Comparison of ENCODE assay signal across 17 cellular contexts in genomic region chr5:56564451-56565223, GRCh38.
DNase-seq lines count a peak whose midpoint lies in the region; ATAC-seq and TF ChIP-seq lines count a peak whose summit lies in the region.
"Had no signal": no experiment of that assay in that cellular context is flagged by ENCODE, and none has a peak within 500 bp of the region (broad histone marks: within the 10 kb centered on the region; RNA-seq: fewer than 3 reads in every experiment).

No MANE protein-coding gene starts in this region.

- 74% methylated on average over 6 of the region's 6 CpGs for WGBS in mammary epithelial cell (ENCODE audit: low coverage, missing lambda C conversion rate)

- H4K20me1 ChIP-seq in mammary epithelial cell (ENCODE audit: insufficient read depth, low read length) = no peaks in the 10 kb centered on the region
- H4K20me1 ChIP-seq in OCI-LY3 (ENCODE audit: insufficient read depth, low read length) = no peaks in the 10 kb centered on the region

- no peak for ATAC-seq in HG02610 (IDR thresholded peaks at IDR 0.05; ENCODE audit: unreplicated experiment)
- no peak for ATAC-seq in stimulated activated effector memory CD8-positive, alpha-beta T cell treated with anti-CD3 and anti-CD28 coated beads, Interleukin-12 subunit alpha, Interleukin-12 subunit beta, amount 100 ng/mL, for 72 hours
- ATAC-seq: activated T-cell treated with anti-CD3 and anti-CD28 coated beads, Interleukin-2, amount 50 U/mL, for 72 hours had no signal

- no peaks in the 10 kb centered on the region for H3K36me3 ChIP-seq in mammary epithelial cell (ENCODE audit: insufficient read depth, low read length)
- no peaks in the 10 kb centered on the region for H3K36me3 ChIP-seq in OCI-LY3 (replicated peaks; ENCODE audit: low read depth, low read length)
- H3K36me3 ChIP-seq: tibial artery had no signal

- no peak overlapping the region for H2AFZ ChIP-seq in mammary epithelial cell (ENCODE audit: low read depth, low read length)
- H2AFZ ChIP-seq in OCI-LY3 (ENCODE audit: low read depth, low read length) = no peak overlapping the region

- no peaks in the 10 kb centered on the region for H3K79me2 ChIP-seq in mammary epithelial cell (ENCODE audit: insufficient read depth, low read length)
- H3K79me2 ChIP-seq in OCI-LY3 (ENCODE audit: low read length) = no peaks in the 10 kb centered on the region

- H3K9ac ChIP-seq in mammary epithelial cell (ENCODE audit: insufficient read depth, low read length) = no peak overlapping the region
- no peak overlapping the region for H3K9ac ChIP-seq in OCI-LY3 (ENCODE audit: low read length)

- dilution Hi-C loops in mammary epithelial cell (cut with HindIII; ENCODE audit: low sequenced_read_pairs) = no loop called here

- no peak overlapping the region for H3K27ac Mint-ChIP-seq in MCF 10A (ENCODE audit: low read depth, unreplicated experiment)
- H3K27ac Mint-ChIP-seq in stimulated activated effector memory CD8-positive, alpha-beta T cell treated with anti-CD3 and anti-CD28 coated beads, Interleukin-12 subunit alpha, Interleukin-12 subunit beta, amount 100 ng/mL, for 72 hours = no peak overlapping the region
- H3K27ac Mint-ChIP-seq: activated T-cell treated with anti-CD3 and anti-CD28 coated beads, Interleukin-2, amount 50 U/mL, for 72 hours had no signal

- POLR2A ChIA-PET in MCF 10A (lab: Yijun Ruan, JAX) = no interaction called here

- no peak for TF ChIP-seq CTCF in MCF 10A (IDR thresholded peaks at IDR 0.05; ENCODE audit: unreplicated experiment)
- no peak for TF ChIP-seq CTCF in mammary epithelial cell (conservative IDR thresholded peaks at IDR 0.05 in 1 of 2, IDR thresholded peaks at IDR 0.05 in 1 of 2; ENCODE audit: extremely low read depth in 1 of 2, insufficient read depth in 1 of 2, low read depth in 1 of 2, low read length in 2 of 2)
- TF ChIP-seq CTCF in OCI-LY3 (IDR thresholded peaks at IDR 0.05; ENCODE audit: low read depth, low read length) = no peak
- no peak for TF ChIP-seq CTCF in fibroblast of pulmonary artery (IDR thresholded peaks at IDR 0.05; ENCODE audit: low read length, missing control alignments)

- peaks cover 11% of the 10 kb centered on the region for H3K4me1 ChIP-seq in mammary epithelial cell (ENCODE audit: insufficient read depth, low read length)
- H3K4me1 ChIP-seq in OCI-LY3 (ENCODE audit: low read length) = peaks cover 16% of the 10 kb centered on the region

- H3K4me3 ChIP-seq in mammary epithelial cell (replicated peaks in 1 of 3; ENCODE audit: insufficient read depth in 1 of 3, low read depth in 2 of 3, low read length in 3 of 3) (no peak overlapping the region), OCI-LY3 (ENCODE audit: low read length) (no peak overlapping the region), fibroblast of pulmonary artery (replicated peaks; ENCODE audit: low read depth, low read length) (no peak overlapping the region)
- H3K4me3 ChIP-seq: tibial artery had no signal

- no peak overlapping the region for H3K4me2 ChIP-seq in mammary epithelial cell (ENCODE audit: insufficient read depth, low read depth, low read length)
- peak overlapping the region; percentile 60; the same call in 1 of the 2 replicates for H3K4me2 ChIP-seq in OCI-LY3 (ENCODE audit: low read length)

- peaks cover 3% of the 10 kb centered on the region for H3K4me1 Mint-ChIP-seq in MCF 10A (ENCODE audit: insufficient read depth, unreplicated experiment)
- no peaks in the 10 kb centered on the region for H3K4me1 Mint-ChIP-seq in stimulated activated effector memory CD8-positive, alpha-beta T cell treated with anti-CD3 and anti-CD28 coated beads, Interleukin-12 subunit alpha, Interleukin-12 subunit beta, amount 100 ng/mL, for 72 hours

- H3K27me3 ChIP-seq in mammary epithelial cell (ENCODE audit: insufficient read depth, low read length) (no peaks in the 10 kb centered on the region), OCI-LY3 (ENCODE audit: low read depth, low read length) (no peaks in the 10 kb centered on the region)
- H3K27me3 ChIP-seq: tibial artery had no signal

- H3K27me3 Mint-ChIP-seq in MCF 10A (ENCODE audit: insufficient read depth, unreplicated experiment) = no peaks in the 10 kb centered on the region

- no peaks in the 10 kb centered on the region for H3K36me3 Mint-ChIP-seq in MCF 10A (ENCODE audit: insufficient read depth, unreplicated experiment)
- no peaks in the 10 kb centered on the region for H3K36me3 Mint-ChIP-seq in stimulated activated effector memory CD8-positive, alpha-beta T cell treated with anti-CD3 and anti-CD28 coated beads, Interleukin-12 subunit alpha, Interleukin-12 subunit beta, amount 100 ng/mL, for 72 hours

- BruUV-seq in MCF 10A (replicated peaks; lab: Mats Ljungman, UMichigan) (no TSS peak), mammary epithelial cell (replicated peaks; lab: Mats Ljungman, UMichigan) (no TSS peak)

- CTCF ChIA-PET in MCF 10A (lab: Yijun Ruan, JAX) (interaction anchor here (0.6 to 0.7 kb wide), 2 partner anchors 31 to 1540 kb away, joined by 3 read pairs; no protein-coding TSS in a partner anchor), mammary epithelial cell (lab: Charles Lee; ENCODE audit: low non-redundant PET) (no interaction called here)

- no peak overlapping the region for H3K4me3 Mint-ChIP-seq in MCF 10A (ENCODE audit: unreplicated experiment)
- no peak overlapping the region for H3K4me3 Mint-ChIP-seq in stimulated activated effector memory CD8-positive, alpha-beta T cell treated with anti-CD3 and anti-CD28 coated beads, Interleukin-12 subunit alpha, Interleukin-12 subunit beta, amount 100 ng/mL, for 72 hours
- H3K4me3 Mint-ChIP-seq: activated T-cell treated with anti-CD3 and anti-CD28 coated beads, Interleukin-2, amount 50 U/mL, for 72 hours had no signal

- H3K9me3 ChIP-seq in mammary epithelial cell (replicated peaks; ENCODE audit: insufficient read depth, low read length) = no peaks in the 10 kb centered on the region
- H3K9me3 ChIP-seq in OCI-LY3 (ENCODE audit: insufficient read depth, low read length) = no peaks in the 10 kb centered on the region
- H3K9me3 ChIP-seq: tibial artery had no signal

- in situ Hi-C loops in mammary epithelial cell (cut with MboI; ENCODE audit: low sequenced_read_pairs in 2 of 2) = no loop called here

- DNase-seq in MCF 10A (ENCODE audit: unreplicated experiment) (peak; percentile 22), mammary epithelial cell (no peak), fibroblast of pulmonary artery (ENCODE audit: low read depth) (peak; percentile 89), stromal cell of bone marrow (ENCODE audit: low read depth) (peak; percentile 77), activated T-cell treated with anti-CD3 and anti-CD28 coated beads for 4 hours (no peak)
- DNase-seq in stimulated activated effector memory CD8-positive, alpha-beta T cell treated with anti-CD3 and anti-CD28 coated beads, Interleukin-12 subunit alpha, Interleukin-12 subunit beta, amount 100 ng/mL, for 72 hours (ENCODE audit: low spot score in 2 of 2) = no peak
- DNase-seq: activated CD4-positive, alpha-beta T cell treated with anti-CD3 and anti-CD28 coated beads, Interleukin-2, amount 50 U/mL, for 1 hour; activated T-cell treated with anti-CD3 and anti-CD28 coated beads, Interleukin-2, amount 50 U/mL, for 72 hours; hippocampal formation; MM.1S; NCI-H2171; SHP77 treated with DMSO at 0.1 percent for 48 hours; stimulated activated CD4-positive, alpha-beta T cell treated with anti-CD3 and anti-CD28 coated beads, Interleukin-1b, Interleukin-23, amount 100 ng/mL, for 48 hours; tibial artery had no signal

- peaks cover 8% of the 10 kb centered on the region for H3K9me3 Mint-ChIP-seq in MCF 10A (ENCODE audit: unreplicated experiment)
- H3K9me3 Mint-ChIP-seq in stimulated activated effector memory CD8-positive, alpha-beta T cell treated with anti-CD3 and anti-CD28 coated beads, Interleukin-12 subunit alpha, Interleukin-12 subunit beta, amount 100 ng/mL, for 72 hours = no peaks in the 10 kb centered on the region

- intact Hi-C loops in MCF 10A (cut with micrococcal nuclease) = no loop called here
- intact Hi-C loops in mammary epithelial cell (cut with micrococcal nuclease) = no loop called here

- no peak overlapping the region for H3K27ac ChIP-seq in mammary epithelial cell (ENCODE audit: insufficient read depth, low read depth, low read length)
- H3K27ac ChIP-seq in OCI-LY3 (ENCODE audit: low read length) = no peak overlapping the region
- H3K27ac ChIP-seq: epithelial cell of prostate, tibial artery had no signal

Comparison
In these comparisons a context has a peak if more than half of its experiments do, and no peak if none do; other contexts are left out.
1. DNase-seq: peak in MCF 10A (single experiment), fibroblast of pulmonary artery (single experiment) and stromal cell of bone marrow (single experiment); none in mammary epithelial cell (single experiment), activated T-cell treated with anti-CD3 and anti-CD28 coated beads for 4 hours (single experiment) and stimulated activated effector memory CD8-positive, alpha-beta T cell treated with anti-CD3 and anti-CD28 coated beads, Interleukin-12 subunit alpha, Interleukin-12 subunit beta, amount 100 ng/mL, for 72 hours (0 of 2).